In the genomic region with DNA sequence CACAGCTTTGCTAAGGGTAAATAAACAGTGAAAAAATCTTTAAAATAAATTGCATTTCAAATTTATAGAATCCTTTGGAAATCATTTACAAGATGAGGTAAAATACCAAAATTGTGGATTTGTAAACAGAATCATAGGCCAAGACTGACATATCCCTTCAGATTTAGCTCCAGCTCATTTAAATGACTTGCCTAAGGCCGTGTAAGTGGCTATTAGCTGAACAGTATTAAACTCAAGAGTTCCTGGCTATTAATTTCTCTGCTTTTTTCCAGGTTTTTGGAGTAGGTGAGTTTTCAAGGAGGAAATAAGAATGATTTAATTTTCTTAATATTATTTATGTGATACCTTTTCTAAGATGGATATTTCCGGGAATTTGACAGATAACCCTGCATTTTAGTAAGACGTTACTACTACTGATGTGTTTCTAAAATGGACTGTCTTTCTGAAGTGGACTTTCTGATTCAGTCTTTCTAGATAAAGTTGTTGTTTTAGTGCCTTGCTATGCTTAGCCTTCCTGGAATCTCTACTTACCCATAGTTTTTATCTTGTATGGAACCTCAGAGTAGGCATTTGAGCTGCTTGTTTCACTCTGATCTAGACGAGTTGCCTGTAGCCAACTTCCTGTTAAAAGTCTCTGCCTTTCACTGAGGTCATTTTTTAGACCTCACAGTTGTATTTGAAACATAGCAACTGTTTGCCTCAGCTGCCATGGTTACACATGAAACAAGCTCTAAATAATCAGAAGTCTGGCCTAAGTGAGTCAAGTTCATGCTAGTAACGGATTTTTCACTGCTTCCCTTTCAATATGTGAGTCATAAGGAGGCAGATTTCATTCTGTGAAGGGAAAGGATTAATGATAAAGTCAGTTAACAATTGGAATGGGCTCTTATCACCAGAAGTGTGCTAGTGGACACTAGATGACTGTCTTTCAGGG, we compare ENCODE assay signal across 8 cellular contexts.
DNase-seq lines count a peak whose midpoint lies in the region; TF ChIP-seq lines count a peak whose summit lies in the region.

No MANE protein-coding gene starts in this region.

- peak overlapping the region; percentile 96 for H3K27ac Mint-ChIP-seq in activated T-cell treated with anti-CD3 and anti-CD28 coated beads, Interleukin-2, amount 50 U/mL, for 24 hours

- DNase-seq in GM13977 (ENCODE audit: low spot score) (peak; percentile 74), H4 (ENCODE audit: low spot score) (peak; percentile 66), M059J (ENCODE audit: low read depth) (peak; percentile 99), fibroblast of villous mesenchyme (ENCODE audit: low read depth) (peak; percentile 98), pulmonary artery endothelial cell (ENCODE audit: low read depth, low spot score) (peak; percentile 99), SW480 (ENCODE audit: low spot score) (no peak), NCI-H510A treated with DMSO at 0.1 percent for 48 hours (lab: John Stamatoyannopoulos, UW) (no peak)
- no peak for DNase-seq in activated T-cell treated with anti-CD3 and anti-CD28 coated beads, Interleukin-2, amount 50 U/mL, for 24 hours

- no peaks in the 10 kb centered on the region for H3K27me3 Mint-ChIP-seq in activated T-cell treated with anti-CD3 and anti-CD28 coated beads, Interleukin-2, amount 50 U/mL, for 24 hours

- H3K36me3 Mint-ChIP-seq in activated T-cell treated with anti-CD3 and anti-CD28 coated beads, Interleukin-2, amount 50 U/mL, for 24 hours (ENCODE audit: low read depth), result peaks cover 88% of the 10 kb centered on the region

- in situ Hi-C loops in GM13977 (cut with MboI; ENCODE audit: low pct_unique_long_range_greater_than_20kb, low sequenced_read_pairs, unreplicated experiment), result no loop called here

- H3K4me3 Mint-ChIP-seq in activated T-cell treated with anti-CD3 and anti-CD28 coated beads, Interleukin-2, amount 50 U/mL, for 24 hours, result peak overlapping the region; percentile 33

- peaks cover 47% of the 10 kb centered on the region for H3K4me1 Mint-ChIP-seq in activated T-cell treated with anti-CD3 and anti-CD28 coated beads, Interleukin-2, amount 50 U/mL, for 24 hours (ENCODE audit: low read depth)

- H3K9me3 Mint-ChIP-seq in activated T-cell treated with anti-CD3 and anti-CD28 coated beads, Interleukin-2, amount 50 U/mL, for 24 hours, result peaks cover 3% of the 10 kb centered on the region

- TF ChIP-seq CTCF in GM13977 (IDR thresholded peaks at IDR 0.05; ENCODE audit: extremely low read depth, insufficient read depth, missing control alignments), result no peak
- no peak for TF ChIP-seq CTCF in fibroblast of villous mesenchyme (IDR thresholded peaks at IDR 0.05; ENCODE audit: insufficient read depth, low read depth, low read length)

- H3K4me3 ChIP-seq in fibroblast of villous mesenchyme (ENCODE audit: low read depth, low read length), result no peak overlapping the region

Comparison
In these comparisons a context has a peak if more than half of its experiments do, and no peak if none do; other contexts are left out.
1. DNase-seq: peak in GM13977 (single experiment), H4 (single experiment), M059J (single experiment), fibroblast of villous mesenchyme (single experiment) and pulmonary artery endothelial cell (single experiment); none in activated T-cell treated with anti-CD3 and anti-CD28 coated beads, Interleukin-2, amount 50 U/mL, for 24 hours (single experiment), SW480 (single experiment) and NCI-H510A treated with DMSO at 0.1 percent for 48 hours (single experiment).